In the genomic region with DNA sequence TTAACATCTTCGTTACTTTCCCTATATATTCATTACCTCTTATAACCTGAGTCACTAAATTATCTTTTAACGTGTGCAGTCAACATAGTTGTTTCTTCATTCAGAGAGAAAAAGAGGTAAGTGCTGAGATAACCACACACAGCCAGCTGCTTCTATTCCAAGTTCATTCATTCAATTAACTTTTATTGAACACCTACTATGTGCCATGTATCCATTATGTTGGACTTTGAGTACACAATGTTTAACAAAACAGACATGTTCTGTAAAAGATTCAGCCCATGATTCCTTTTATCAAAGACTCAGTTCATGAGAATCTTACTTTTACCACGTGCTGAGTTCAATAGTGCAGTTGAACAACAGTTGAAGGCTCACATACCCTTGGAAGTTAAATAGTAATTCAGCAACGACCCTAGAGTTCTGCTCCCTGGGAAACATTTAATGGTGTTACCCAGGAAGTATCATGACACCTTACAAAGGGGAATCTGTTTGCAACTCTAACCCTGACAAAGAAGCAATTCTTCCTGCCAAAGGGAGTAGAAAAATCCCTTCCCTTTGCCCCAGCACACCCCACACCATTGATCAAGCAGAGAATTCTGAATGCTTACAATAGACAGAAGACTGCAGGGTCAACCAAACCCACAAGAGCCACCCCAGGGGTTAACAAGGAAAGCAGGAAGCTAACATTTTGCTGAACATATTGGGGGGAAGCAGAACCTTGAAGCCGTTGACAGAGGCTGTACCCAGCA, we compare ENCODE assay signal across 17 cellular contexts.
DNase-seq lines count a peak whose midpoint lies in the region; ATAC-seq, FAIRE-seq and TF ChIP-seq lines count a peak whose summit lies in the region.
"Had no signal": no experiment of that assay in that cellular context is flagged by ENCODE, and none has a peak within 500 bp of the region (broad histone marks: within the 10 kb centered on the region; RNA-seq: fewer than 3 reads in every experiment).

No MANE protein-coding gene starts in this region.

- no peak overlapping the region for H3K4me2 ChIP-seq in neuronal stem cell (ENCODE audit: insufficient read depth, low read length, poor library complexity, severe bottlenecking)

- peaks cover 4% of the 10 kb centered on the region for H3K36me3 Mint-ChIP-seq in brain

- H3K14ac ChIP-seq in neuronal stem cell (ENCODE audit: low read length) = no peak overlapping the region

- FAIRE-seq in H54 (lab: Jason Lieb, UNC) = peak; percentile 23

- H2BK15ac ChIP-seq in neuronal stem cell (ENCODE audit: low read length) = no peak overlapping the region

- ATAC-seq in GM21619 (IDR thresholded peaks at IDR 0.05; ENCODE audit: unreplicated experiment) = no peak

- H2AFZ ChIP-seq in neuronal stem cell (ENCODE audit: low read length) = no peak overlapping the region

- DNase-seq in H54 (ENCODE audit: insufficient read length, low spot score) (no peak), kidney tubule cell (ENCODE audit: low spot score) (peak; percentile 44), neuronal stem cell (ENCODE audit: low spot score) (peak; percentile 62), OCI-M1 (lab: John Stamatoyannopoulos, UW) (no peak), NCI-H146 (lab: John Stamatoyannopoulos, UW) (no peak)
- DNase-seq in activated CD8-positive, alpha-beta memory T cell treated with anti-CD3 and anti-CD28 coated beads for 24 hours = no peak
- DNase-seq: MV-4-11, NCI-H1417, NCI-H1930, NCI-H2171, NCI-H446, NCI-H69, RPMI8226 had no signal

- H2BK5ac ChIP-seq in neuronal stem cell (ENCODE audit: low read length) = no peak overlapping the region

- H3K36me3 ChIP-seq in neuronal stem cell (replicated peaks in 1 of 2; ENCODE audit: control insufficient read depth in 2 of 2, insufficient read depth in 2 of 2, low read length in 2 of 2) = no peaks in the 10 kb centered on the region
- H3K36me3 ChIP-seq: HAP-1 had no signal

- H3K79me1 ChIP-seq in neuronal stem cell (ENCODE audit: low read depth, low read length) = no peaks in the 10 kb centered on the region

- H3K9me3 ChIP-seq in neuronal stem cell (replicated peaks in 1 of 2; ENCODE audit: control insufficient read depth in 2 of 2, insufficient read depth in 1 of 2, low read depth in 1 of 2, low read length in 2 of 2) = peaks cover 0 to 3% of the 10 kb centered on the region in 2 donors
- H3K9me3 ChIP-seq: HAP-1 had no signal

- H3K4me3 Mint-ChIP-seq in brain = no peak overlapping the region

- H3K18ac ChIP-seq in neuronal stem cell (ENCODE audit: low read length) = no peak overlapping the region

- no peak overlapping the region for H3K23ac ChIP-seq in neuronal stem cell (ENCODE audit: low read depth, low read length, poor library complexity)

- H3K27ac ChIP-seq in neuronal stem cell (replicated peaks; ENCODE audit: low read length) = no peak overlapping the region
- H3K27ac ChIP-seq: C4-2B had no signal

- H3K4ac ChIP-seq in neuronal stem cell (ENCODE audit: low read length) = no peak overlapping the region

- no peak overlapping the region for H2BK12ac ChIP-seq in neuronal stem cell (ENCODE audit: low read length)

- H3K4me1 ChIP-seq in neuronal stem cell (ENCODE audit: control insufficient read depth in 2 of 2, insufficient read depth in 1 of 2, low read depth in 1 of 2, low read length in 2 of 2) = peaks cover 4 to 7% of the 10 kb centered on the region in 2 donors
- H3K4me1 ChIP-seq: HAP-1 had no signal

- peaks cover 4% of the 10 kb centered on the region for H3K4me1 Mint-ChIP-seq in brain

- no peak for TF ChIP-seq POLR2A in H54 (IDR thresholded peaks at IDR 0.05; ENCODE audit: low read depth, low read length)

- no peaks in the 10 kb centered on the region for H3K27me3 Mint-ChIP-seq in brain

- no peak overlapping the region for H3K4me3 ChIP-seq in neuronal stem cell (ENCODE audit: low read length in 2 of 2)
- H3K4me3 ChIP-seq: HAP-1 had no signal

- peak overlapping the region in 3 of 5 experiments; percentile 33 to 58 (median 40) for H3K27ac Mint-ChIP-seq in brain

- peaks cover 0 to 4% (median 3%) of the 10 kb centered on the region in 5 experiments for H3K9me3 Mint-ChIP-seq in brain

- no peak overlapping the region for H2BK120ac ChIP-seq in neuronal stem cell (ENCODE audit: low read depth, low read length)

- no peak overlapping the region for H2AK5ac ChIP-seq in neuronal stem cell (ENCODE audit: low read depth, low read length)

- no peak overlapping the region for H4K91ac ChIP-seq in neuronal stem cell (ENCODE audit: low read depth, low read length, poor library complexity)

- 100% methylated on average over 1 of the region's 5 CpGs for WGBS in neuronal stem cell (ENCODE audit: extremely low coverage in 2 of 2, insufficient read length in 2 of 2, insufficient replicate concordance in 1 of 2), 2 donors

- no peaks in the 10 kb centered on the region for H3K27me3 ChIP-seq in neuronal stem cell (ENCODE audit: control insufficient read depth in 3 of 3, insufficient read depth in 3 of 3, low read depth in 1 of 3, low read length in 3 of 3)

- no peak for TF ChIP-seq CTCF in brain (conservative IDR thresholded peaks at IDR 0.05)

- H4K8ac ChIP-seq in neuronal stem cell (ENCODE audit: low read depth, low read length) = no peak overlapping the region

- H3K9ac ChIP-seq in neuronal stem cell (ENCODE audit: low read depth, low read length, poor library complexity) = no peak overlapping the region

Comparison
In these comparisons a context has a peak if more than half of its experiments do, and no peak if none do; other contexts are left out.
1. DNase-seq: peak in kidney tubule cell (single experiment) and neuronal stem cell (single experiment); none in H54 (single experiment), OCI-M1 (single experiment), activated CD8-positive, alpha-beta memory T cell treated with anti-CD3 and anti-CD28 coated beads for 24 hours (single experiment) and NCI-H146 (single experiment).